Comparison of ENCODE assay signal across 9 cellular contexts in the genomic region with DNA sequence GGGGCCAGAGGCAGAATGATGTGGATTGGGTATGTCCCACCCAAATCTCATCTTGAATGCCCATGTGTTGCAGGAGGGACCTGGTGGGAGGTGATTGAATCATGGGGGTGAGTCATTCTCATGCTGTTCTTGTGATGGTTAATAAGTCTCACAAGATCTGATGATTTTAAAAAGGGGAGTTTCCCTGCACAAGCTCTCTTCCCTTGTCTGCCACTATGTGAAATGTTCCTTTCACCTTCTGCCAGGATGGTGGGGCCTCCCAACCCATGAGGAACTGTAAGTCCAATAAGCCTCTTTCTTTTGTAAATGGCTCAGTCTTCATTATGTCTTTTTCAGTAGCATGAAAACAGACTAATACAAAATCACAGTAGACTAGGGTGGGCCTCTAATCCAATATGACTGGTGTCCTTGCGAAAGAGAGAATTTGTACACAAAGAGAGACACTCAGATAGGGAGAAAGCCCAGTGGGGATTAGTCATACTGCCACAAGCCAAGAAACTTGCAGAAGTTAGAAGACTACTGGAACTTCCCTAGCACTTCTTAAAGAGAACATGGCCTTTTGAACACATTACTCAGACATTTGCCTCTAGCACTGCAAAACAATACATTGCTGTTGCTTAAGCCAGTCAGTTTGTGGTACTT.
DNase-seq lines count a peak whose midpoint lies in the region; ATAC-seq and TF ChIP-seq lines count a peak whose summit lies in the region.
"Had no signal": no experiment of that assay in that cellular context is flagged by ENCODE, and none has a peak within 500 bp of the region (broad histone marks: within the 10 kb centered on the region; RNA-seq: fewer than 3 reads in every experiment).

No MANE protein-coding gene starts in this region.

- H3K27me3 Mint-ChIP-seq in activated naive CD4-positive, alpha-beta T cell treated with anti-CD3 and anti-CD28 coated beads, Interleukin-2, amount 50 U/mL, for 24 hours, result peaks cover 27% of the 10 kb centered on the region
- peaks cover 17% of the 10 kb centered on the region for H3K27me3 Mint-ChIP-seq in progenitor cell of endocrine pancreas

- no peaks in the 10 kb centered on the region for H3K27me3 ChIP-seq in HAP-1 (ENCODE audit: low read depth)
- H3K27me3 ChIP-seq: cardiac muscle cell had no signal

- H3K36me3 Mint-ChIP-seq in activated naive CD4-positive, alpha-beta T cell treated with anti-CD3 and anti-CD28 coated beads, Interleukin-2, amount 50 U/mL, for 24 hours, result no peaks in the 10 kb centered on the region
- H3K36me3 Mint-ChIP-seq in progenitor cell of endocrine pancreas (ENCODE audit: insufficient read depth), result no peaks in the 10 kb centered on the region

- TF ChIP-seq CTCF in progenitor cell of endocrine pancreas (IDR thresholded peaks at IDR 0.05; ENCODE audit: unreplicated experiment), result no peak

- H3K4me3 ChIP-seq in HAP-1, result no peak overlapping the region
- H3K4me3 ChIP-seq: cardiac muscle cell had no signal

- H3K9me3 ChIP-seq in HAP-1, result no peaks in the 10 kb centered on the region

- in situ Hi-C loops in HAP-1 (cut with MboI; ENCODE audit: low sequenced_read_pairs), result no loop called here

- peak; percentile 17 for DNase-seq in AG20443 (ENCODE audit: low spot score)
- peak; percentile 5 for DNase-seq in stimulated activated CD4-positive, alpha-beta T cell treated with anti-CD3 and anti-CD28 coated beads, Interleukin-2, amount 100 ng/mL, for 4 hours (ENCODE audit: low read depth)
- DNase-seq in HAP-1 (ENCODE audit: low spot score in 2 of 2), result no peak
- no peak for DNase-seq in iPS-NIHi7 (ENCODE audit: extremely low spot score)
- no peak for DNase-seq in progenitor cell of endocrine pancreas (ENCODE audit: low spot score, unreplicated experiment)

- peaks cover 14% of the 10 kb centered on the region for H3K4me1 Mint-ChIP-seq in activated naive CD4-positive, alpha-beta T cell treated with anti-CD3 and anti-CD28 coated beads, Interleukin-2, amount 50 U/mL, for 24 hours
- no peaks in the 10 kb centered on the region for H3K4me1 Mint-ChIP-seq in progenitor cell of endocrine pancreas (ENCODE audit: low read depth)

- no peaks in the 10 kb centered on the region for H3K4me1 ChIP-seq in HAP-1

- H3K27ac Mint-ChIP-seq in activated naive CD4-positive, alpha-beta T cell treated with anti-CD3 and anti-CD28 coated beads, Interleukin-2, amount 50 U/mL, for 24 hours, result peak overlapping the region; percentile 79
- no peak overlapping the region for H3K27ac Mint-ChIP-seq in progenitor cell of endocrine pancreas

- no peak overlapping the region for H3K4me3 Mint-ChIP-seq in activated naive CD4-positive, alpha-beta T cell treated with anti-CD3 and anti-CD28 coated beads, Interleukin-2, amount 50 U/mL, for 24 hours
- no peak overlapping the region for H3K4me3 Mint-ChIP-seq in progenitor cell of endocrine pancreas (ENCODE audit: low read depth)

- no peaks in the 10 kb centered on the region for H3K9me3 Mint-ChIP-seq in activated naive CD4-positive, alpha-beta T cell treated with anti-CD3 and anti-CD28 coated beads, Interleukin-2, amount 50 U/mL, for 24 hours
- H3K9me3 Mint-ChIP-seq in progenitor cell of endocrine pancreas (ENCODE audit: low read depth), result peaks cover 8% of the 10 kb centered on the region

- peak; percentile 65 for ATAC-seq in GM19324 (IDR thresholded peaks at IDR 0.05; ENCODE audit: low FRiP score, unreplicated experiment)
- peak; percentile 72 for ATAC-seq in HG03175 (IDR thresholded peaks at IDR 0.05; ENCODE audit: unreplicated experiment)

- H3K36me3 ChIP-seq in HAP-1 (replicated peaks), result no peaks in the 10 kb centered on the region
- H3K36me3 ChIP-seq: cardiac muscle cell had no signal

Comparison
In these comparisons a context has a peak if more than half of its experiments do, and no peak if none do; other contexts are left out.
1. DNase-seq: peak in AG20443 (single experiment) and stimulated activated CD4-positive, alpha-beta T cell treated with anti-CD3 and anti-CD28 coated beads, Interleukin-2, amount 100 ng/mL, for 4 hours (single experiment); none in HAP-1 (0 of 2), iPS-NIHi7 (single experiment) and progenitor cell of endocrine pancreas (single experiment).